In genomic region chr19:11136400-11137101, GRCh38 we compare ENCODE assay signal across 13 cellular contexts. TPM values are rescaled to one million over a fixed set of nuclear protein-coding genes. Genes with fewer than 3 reads are reported as not detected.
DNase-seq lines count a peak whose midpoint lies in the region; ATAC-seq, FAIRE-seq and TF ChIP-seq lines count a peak whose summit lies in the region.
"Had no signal": no experiment of that assay in that cellular context is flagged by ENCODE, and none has a peak within 500 bp of the region (broad histone marks: within the 10 kb centered on the region; RNA-seq: fewer than 3 reads in every experiment).

No MANE protein-coding gene starts in this region.

- peaks cover 9% of the 10 kb centered on the region for H3K4me1 Mint-ChIP-seq in activated T-helper 2 cell treated with anti-CD3 and anti-CD28 coated beads, Interferon-gamma antibody, Interleukin-2, Interleukin-4, amounts not matched to agents 10 μg/mL and 5 μg/mL and 100 μg/mL, durations not matched to agents 14 hours and 24 hours and 36 hours (ENCODE audit: low read depth)

- no peak overlapping the region for H3K27ac Mint-ChIP-seq in activated T-helper 2 cell treated with anti-CD3 and anti-CD28 coated beads, Interferon-gamma antibody, Interleukin-2, Interleukin-4, amounts not matched to agents 10 μg/mL and 5 μg/mL and 100 μg/mL, durations not matched to agents 14 hours and 24 hours and 36 hours
- H3K27ac Mint-ChIP-seq: activated CD4-positive, alpha-beta memory T cell treated with anti-CD3 and anti-CD28 coated beads for 36 hours; activated naive CD4-positive, alpha-beta T cell treated with anti-CD3 and anti-CD28 coated beads, Interleukin-2, amount 50 U/mL, for 24 hours; CD4-positive, alpha-beta T cell had no signal

- 69 to 85% methylated on average over 14 of the region's 14 CpGs for WGBS in sigmoid colon, 2 donors

- H3K36me3 ChIP-seq in Panc1 (ENCODE audit: control insufficient read depth, insufficient read depth, low read length) = peaks cover 2% of the 10 kb centered on the region; the same call in 1 of the 2 replicates
- H3K36me3 ChIP-seq in endothelial cell of umbilical vein (ENCODE audit: control insufficient read depth in 2 of 2, extremely low read depth in 1 of 2, insufficient read depth in 2 of 2, low read length in 2 of 2) = peaks cover 8 to 12% of the 10 kb centered on the region in 2 experiments
- H3K36me3 ChIP-seq in sigmoid colon = peaks cover 0 to 17% (median 6%) of the 10 kb centered on the region in 4 donors
- H3K36me3 ChIP-seq in colonic mucosa = peaks cover 6% of the 10 kb centered on the region

- H3K9ac ChIP-seq in endothelial cell of umbilical vein (replicated peaks; ENCODE audit: extremely low read depth, insufficient read depth, low read length) (no peak overlapping the region), colonic mucosa (ENCODE audit: low read depth in 2 of 2, low read length in 2 of 2) (no peak overlapping the region)

- BruUV-seq in Panc1 (replicated peaks; lab: Mats Ljungman, UMichigan) (no TSS peak), endothelial cell of umbilical vein (replicated peaks; lab: Mats Ljungman, UMichigan) (no TSS peak)

- dilution Hi-C loops in endothelial cell of umbilical vein (cut with MboI; ENCODE audit: extremely low pct_ligation_motif_present, low sequenced_read_pairs) = no loop called here

- no peak overlapping the region for H3K4me3 ChIP-seq in Panc1 (ENCODE audit: low read depth in 2 of 2, low read length in 2 of 2)
- no peak overlapping the region for H3K4me3 ChIP-seq in endothelial cell of umbilical vein (replicated peaks in 1 of 3; ENCODE audit: insufficient read depth in 1 of 3, low read depth in 1 of 3, low read length in 3 of 3)
- no peak overlapping the region for H3K4me3 ChIP-seq in sigmoid colon
- H3K4me3 ChIP-seq in colonic mucosa = no peak overlapping the region

- peak; percentile 35 for FAIRE-seq in endothelial cell of umbilical vein (lab: Jason Lieb, UNC)

- no peaks in the 10 kb centered on the region for H3K27me3 Mint-ChIP-seq in activated T-helper 2 cell treated with anti-CD3 and anti-CD28 coated beads, Interferon-gamma antibody, Interleukin-2, Interleukin-4, amounts not matched to agents 10 μg/mL and 5 μg/mL and 100 μg/mL, durations not matched to agents 14 hours and 24 hours and 36 hours (ENCODE audit: low read depth)
- H3K27me3 Mint-ChIP-seq: activated CD4-positive, alpha-beta memory T cell treated with anti-CD3 and anti-CD28 coated beads for 36 hours; activated naive CD4-positive, alpha-beta T cell treated with anti-CD3 and anti-CD28 coated beads, Interleukin-2, amount 50 U/mL, for 24 hours; CD4-positive, alpha-beta T cell had no signal

- intact Hi-C loops in Panc1 (cut with micrococcal nuclease; ENCODE audit: unreplicated experiment) = loop anchor here (5.0 kb wide), 1 partner anchor 66 kb away; no protein-coding TSS in a partner anchor
- intact Hi-C loops in endothelial cell of umbilical vein (cut with micrococcal nuclease) = no loop called here
- intact Hi-C loops in sigmoid colon (cut with DNase I) = loop anchor here (1.0 to 10.0 kb wide), 2 partner anchors 68 to 238 kb away; partner anchors contain the start of gene SWSAP1
- intact Hi-C loops in colonic mucosa (cut with DNase I) = loop anchor here (1.0 kb wide), 1 partner anchor 68 kb away; no protein-coding TSS in a partner anchor
- intact Hi-C loops in activated T-helper 2 cell treated with anti-CD3 and anti-CD28 coated beads, Interferon-gamma antibody, Interleukin-2, Interleukin-4, amounts not matched to agents 10 μg/mL and 5 μg/mL and 100 μg/mL, durations not matched to agents 14 hours and 24 hours and 36 hours (cut with micrococcal nuclease) = loop anchor here (5.0 to 10.0 kb wide), 2 partner anchors 66 to 102 kb away; no protein-coding TSS in a partner anchor

- no peaks in the 10 kb centered on the region for H4K20me1 ChIP-seq in endothelial cell of umbilical vein (replicated peaks; ENCODE audit: control insufficient read depth, extremely low read depth, insufficient read depth, low read length)

- H3K79me2 ChIP-seq in endothelial cell of umbilical vein (ENCODE audit: control insufficient read depth, insufficient read depth, low read length) = no peaks in the 10 kb centered on the region

- peak; percentile 47 for DNase-seq in ELF-1 (ENCODE audit: low read depth, low spot score)
- no peak for DNase-seq in Panc1 (ENCODE audit: low read depth, low spot score)
- DNase-seq in endothelial cell of umbilical vein (ENCODE audit: low read depth, low spot score) = no peak
- DNase-seq in sigmoid colon = no peak
- DNase-seq in NCI-H1092 (lab: John Stamatoyannopoulos, UW) = no peak
- DNase-seq in colonic mucosa = no peak
- no peak for DNase-seq in CD1c-positive myeloid dendritic cell (ENCODE audit: extremely low spot score)
- no peak for DNase-seq in activated T-helper 2 cell treated with anti-CD3 and anti-CD28 coated beads, Interferon-gamma antibody, Interleukin-2, Interleukin-4, amounts not matched to agents 10 μg/mL and 5 μg/mL and 100 μg/mL, durations not matched to agents 14 hours and 24 hours and 36 hours (ENCODE audit: low spot score)
- DNase-seq: activated CD4-positive, alpha-beta memory T cell treated with anti-CD3 and anti-CD28 coated beads for 36 hours; CD4-positive, alpha-beta T cell; stimulated activated CD8-positive, alpha-beta memory T cell treated with anti-CD3 and anti-CD28 coated beads, Interleukin-4, amount 100 ng/mL, for 48 hours had no signal

- H3K9me3 Mint-ChIP-seq in activated T-helper 2 cell treated with anti-CD3 and anti-CD28 coated beads, Interferon-gamma antibody, Interleukin-2, Interleukin-4, amounts not matched to agents 10 μg/mL and 5 μg/mL and 100 μg/mL, durations not matched to agents 14 hours and 24 hours and 36 hours = no peaks in the 10 kb centered on the region
- H3K9me3 Mint-ChIP-seq: activated CD4-positive, alpha-beta memory T cell treated with anti-CD3 and anti-CD28 coated beads for 36 hours; activated naive CD4-positive, alpha-beta T cell treated with anti-CD3 and anti-CD28 coated beads, Interleukin-2, amount 50 U/mL, for 24 hours; CD4-positive, alpha-beta T cell; dendritic cell treated with granulocyte-macrophage colony-stimulating factor and Interleukin-4, amounts not matched to agents 40 ng/mL and 50 ng/mL, for 4 days had no signal

- TF ChIP-seq POLR2A in endothelial cell of umbilical vein (IDR thresholded peaks at IDR 0.05; ENCODE audit: low read depth, low read length) (no peak), sigmoid colon (IDR thresholded peaks at IDR 0.05) (no peak)

- in situ Hi-C loops in Panc1 (cut with HindIII; ENCODE audit: low pct_unique_long_range_greater_than_20kb, low sequenced_read_pairs) = no loop called here

- H3K27me3 ChIP-seq in Panc1 (ENCODE audit: control insufficient read depth, insufficient read depth, low read length) (no peaks in the 10 kb centered on the region), endothelial cell of umbilical vein (ENCODE audit: control insufficient read depth in 2 of 2, insufficient read depth in 2 of 2, low read length in 2 of 2) (no peaks in the 10 kb centered on the region), sigmoid colon (no peaks in the 10 kb centered on the region), colonic mucosa (no peaks in the 10 kb centered on the region)

- POLR2A ChIA-PET in Panc1 (lab: Charles Lee) (no interaction called here), endothelial cell of umbilical vein (lab: Charles Lee) (no interaction called here)

- TF ChIP-seq CTCF in Panc1 (IDR thresholded peaks at IDR 0.05) (no peak), endothelial cell of umbilical vein (IDR thresholded peaks at IDR 0.05; ENCODE audit: extremely low read depth in 1 of 2, insufficient read depth in 1 of 2, low read depth in 1 of 2, low read length in 2 of 2) (no peak), sigmoid colon (IDR thresholded peaks at IDR 0.05) (no peak), colonic mucosa (IDR thresholded peaks at IDR 0.05) (no peak)

- no peak overlapping the region for H3K4me3 Mint-ChIP-seq in activated T-helper 2 cell treated with anti-CD3 and anti-CD28 coated beads, Interferon-gamma antibody, Interleukin-2, Interleukin-4, amounts not matched to agents 10 μg/mL and 5 μg/mL and 100 μg/mL, durations not matched to agents 14 hours and 24 hours and 36 hours (ENCODE audit: low read depth)
- H3K4me3 Mint-ChIP-seq: dendritic cell treated with granulocyte-macrophage colony-stimulating factor and Interleukin-4, amounts not matched to agents 40 ng/mL and 50 ng/mL, for 4 days had no signal

- CTCF ChIA-PET in Panc1 (lab: Charles Lee) = no interaction called here
- CTCF ChIA-PET in endothelial cell of umbilical vein (lab: Charles Lee) = interaction anchor here (1.0 to 1.6 kb wide), 4 partner anchors 10 to 101 kb away, joined by 3 to 6 read pairs (median 4); no protein-coding TSS in a partner anchor

- TF ChIP-seq EP300 in sigmoid colon (IDR thresholded peaks at IDR 0.05) = no peak

- H3K4me2 ChIP-seq in endothelial cell of umbilical vein (ENCODE audit: insufficient read depth, low read length) = no peak overlapping the region

- H3K4me1 ChIP-seq in Panc1 (ENCODE audit: control insufficient read depth, insufficient read depth, low read length) (peaks cover 19% of the 10 kb centered on the region), endothelial cell of umbilical vein (ENCODE audit: control insufficient read depth, extremely low read depth, insufficient read depth, low read length) (peaks cover 27% of the 10 kb centered on the region), sigmoid colon (peaks cover 0 to 47% (median 39%) of the 10 kb centered on the region in 4 donors), colonic mucosa (peaks cover 9% of the 10 kb centered on the region)

- no peaks in the 10 kb centered on the region for H3K9me1 ChIP-seq in endothelial cell of umbilical vein (replicated peaks; ENCODE audit: control insufficient read depth, extremely low read depth, insufficient read depth, low read length)

- no peak for ATAC-seq in Panc1

- H3K27ac ChIP-seq in Panc1 (ENCODE audit: low read length) (peak overlapping the region; percentile 94; the same call in 1 of the 2 replicates), endothelial cell of umbilical vein (ENCODE audit: insufficient read depth, low read depth, low read length) (no peak overlapping the region), sigmoid colon (peak overlapping the region; percentile 92 to 99 (median 95)), colonic mucosa (no peak overlapping the region)

- H2AFZ ChIP-seq in endothelial cell of umbilical vein (ENCODE audit: low read depth, low read length) = no peak overlapping the region

- H3K9me3 ChIP-seq in Panc1 (ENCODE audit: control insufficient read depth, insufficient read depth, low read depth, low read length) (no peaks in the 10 kb centered on the region), endothelial cell of umbilical vein (replicated peaks; ENCODE audit: control insufficient read depth, insufficient read depth, low read length) (no peaks in the 10 kb centered on the region), sigmoid colon (no peaks in the 10 kb centered on the region), colonic mucosa (no peaks in the 10 kb centered on the region)

- H3K36me3 Mint-ChIP-seq in activated T-helper 2 cell treated with anti-CD3 and anti-CD28 coated beads, Interferon-gamma antibody, Interleukin-2, Interleukin-4, amounts not matched to agents 10 μg/mL and 5 μg/mL and 100 μg/mL, durations not matched to agents 14 hours and 24 hours and 36 hours (ENCODE audit: low read depth) = peaks cover 24% of the 10 kb centered on the region

RNA-seq across cellular contexts. Expression of gene SPC24, which starts 19.0 kb away (rescaled TPM):
- 50.6 TPM for total RNA-seq in Panc1 (2021; ENCODE audit: unreplicated experiment)
- polyA plus RNA-seq in Panc1 (2012; ENCODE audit: insufficient read length) = 26.9 TPM
- 68.5 and 70.0 TPM in 2 replicates for total RNA-seq in endothelial cell of umbilical vein
- 17.2 and 19.8 TPM in 2 replicates for polyA plus RNA-seq in endothelial cell of umbilical vein
- 21.3 and 22.1 TPM in 2 replicates for polyA plus RNA-seq in endothelial cell of umbilical vein (2011; cell fraction: cytosol; rRNA removed)
- polyA plus RNA-seq in endothelial cell of umbilical vein (2011; cell fraction: nucleus; rRNA removed) = 24.9 and 33.2 TPM in 2 replicates
- 13.1 and 17.4 TPM in 2 replicates for polyA plus RNA-seq in endothelial cell of umbilical vein (2012)
- 54.8 and 79.1 TPM in 2 replicates for polyA minus RNA-seq in endothelial cell of umbilical vein
- polyA minus RNA-seq in endothelial cell of umbilical vein (2011; cell fraction: cytosol; rRNA and poly(A)+ RNA removed) = 78.2 TPM
- polyA minus RNA-seq in endothelial cell of umbilical vein (2011; cell fraction: nucleus; rRNA and poly(A)+ RNA removed) = 10.7 and 12.5 TPM in 2 replicates
- total RNA-seq in sigmoid colon = 1 to 10 TPM in 3 of 4 donors, under 1 TPM in 1; 0.99 to 6.0 (median 2.8) TPM
- 10 to 100 TPM in 1 of 3 donors, 1 to 10 TPM in 2; 1.2 to 13.0 (median 2.1) TPM for polyA plus RNA-seq in sigmoid colon
- total RNA-seq in colonic mucosa = 10 to 100 TPM in 1 of 2 donors, 1 to 10 TPM in 1; 9.4 to 47.6 TPM
- total RNA-seq in activated T-helper 2 cell treated with anti-CD3 and anti-CD28 coated beads, Interferon-gamma antibody, Interleukin-2, Interleukin-4, amounts not matched to agents 10 μg/mL and 5 μg/mL and 100 μg/mL, durations not matched to agents 14 hours and 24 hours and 36 hours = 38.3 and 38.8 TPM in 2 replicates

RNA-seq across cellular contexts. Expression of gene LDLR, which starts 47.3 kb away (rescaled TPM):
- 203 TPM for total RNA-seq in Panc1 (2021; ENCODE audit: unreplicated experiment)
- 110 TPM for polyA plus RNA-seq in Panc1 (2012; ENCODE audit: insufficient read length)
- 174 and 175 TPM in 2 replicates for total RNA-seq in endothelial cell of umbilical vein
- 142 and 144 TPM in 2 replicates for polyA plus RNA-seq in endothelial cell of umbilical vein
- polyA plus RNA-seq in endothelial cell of umbilical vein (2011; cell fraction: cytosol; rRNA removed) = 107 and 108 TPM in 2 replicates
- polyA plus RNA-seq in endothelial cell of umbilical vein (2011; cell fraction: nucleus; rRNA removed) = 157 and 164 TPM in 2 replicates
- 85.7 and 89.1 TPM in 2 replicates for polyA plus RNA-seq in endothelial cell of umbilical vein (2012)
- 235 and 252 TPM in 2 replicates for polyA minus RNA-seq in endothelial cell of umbilical vein
- polyA minus RNA-seq in endothelial cell of umbilical vein (2011; cell fraction: cytosol; rRNA and poly(A)+ RNA removed) = 65.0 TPM
- 177 and 178 TPM in 2 replicates for polyA minus RNA-seq in endothelial cell of umbilical vein (2011; cell fraction: nucleus; rRNA and poly(A)+ RNA removed)
- total RNA-seq in sigmoid colon = 100 to 1,000 TPM in 1 of 4 donors, 10 to 100 TPM in 1, 1 to 10 TPM in 2; 7.1 to 139 (median 15.0) TPM
- polyA plus RNA-seq in sigmoid colon = 10 to 100 TPM; 20.4 to 76.0 (median 20.6) TPM
- 100 to 1,000 TPM in 1 of 2 donors, 10 to 100 TPM in 1; 65.0 to 190 TPM for total RNA-seq in colonic mucosa
- total RNA-seq in activated T-helper 2 cell treated with anti-CD3 and anti-CD28 coated beads, Interferon-gamma antibody, Interleukin-2, Interleukin-4, amounts not matched to agents 10 μg/mL and 5 μg/mL and 100 μg/mL, durations not matched to agents 14 hours and 24 hours and 36 hours = 138 and 140 TPM in 2 replicates

Comparison
In these comparisons a context has a peak if more than half of its experiments do, and no peak if none do; other contexts are left out.
1. H3K27ac ChIP-seq: peak in Panc1 (single experiment) and sigmoid colon (4 of 4); none in endothelial cell of umbilical vein (single experiment) and colonic mucosa (single experiment).